22 cellular contexts compared by ENCODE assay signal in the genomic region with DNA sequence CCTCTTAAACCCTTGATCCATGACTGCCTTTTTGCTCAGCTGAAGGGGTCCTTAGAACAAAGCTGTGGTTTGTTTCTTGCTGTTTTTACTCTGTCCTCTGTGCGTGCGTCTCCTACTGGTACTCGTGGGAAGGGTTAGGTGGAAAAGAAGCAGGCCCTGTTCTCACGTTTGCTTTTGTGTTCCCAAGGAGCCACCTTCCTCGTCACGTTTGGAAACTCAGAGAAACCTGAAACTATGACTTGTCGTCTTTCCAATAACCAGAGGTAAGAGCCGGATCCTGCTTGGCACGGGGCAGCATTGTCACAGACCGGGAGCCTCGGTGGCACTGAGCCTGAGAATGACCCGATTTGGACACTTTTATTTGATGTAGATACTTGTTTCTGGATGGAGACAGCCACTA.
DNase-seq lines count a peak whose midpoint lies in the region; ATAC-seq lines count a peak whose summit lies in the region.
"Had no signal": no experiment of that assay in that cellular context is flagged by ENCODE, and none has a peak within 500 bp of the region (broad histone marks: within the 10 kb centered on the region; RNA-seq: fewer than 3 reads in every experiment).

No MANE protein-coding gene starts in this region.

- no peak overlapping the region for H3K4me3 ChIP-seq in SK-N-MC
- H3K4me3 ChIP-seq: colonic mucosa, right lobe of liver had no signal

- H3K9me3 ChIP-seq in SK-N-MC (ENCODE audit: low read depth, low read length) = no peaks in the 10 kb centered on the region
- H3K9me3 ChIP-seq: colonic mucosa, right lobe of liver had no signal

- DNase-seq in NCI-H2029 (lab: John Stamatoyannopoulos, UW) = peak; percentile 11
- DNase-seq in SK-N-MC (ENCODE audit: low read depth, low spot score) = no peak
- peak; percentile 38 for DNase-seq in superior temporal gyrus (ENCODE audit: extremely low spot score)
- DNase-seq in inferior parietal cortex (ENCODE audit: extremely low spot score) = no peak
- DNase-seq: activated CD4-positive, alpha-beta memory T cell treated with anti-CD3 and anti-CD28 coated beads, Interleukin-2, amount 10 ng/mL, durations not matched to agents 7 days and 5 days; activated naive CD4-positive, alpha-beta T cell treated with Interleukin-2 at 50 U/mL for 16 hours; activated T-cell treated with anti-CD3 and anti-CD28 coated beads, Interleukin-2, amount 50 U/mL, for 24 hours; AML-193; colonic mucosa; foreskin keratinocyte; HFFc6; left colon; MV-4-11; NCI-H526 treated with DMSO at 0.1 percent for 48 hours; nucleus accumbens; right lobe of liver; SHP77; trophoblast cell had no signal

- peaks cover 43% of the 10 kb centered on the region for H3K36me3 ChIP-seq in SK-N-MC (ENCODE audit: insufficient read depth, low read length)

- H3K27me3 ChIP-seq in layer of hippocampus (ENCODE audit: control insufficient read depth, insufficient read depth, low read length) = no peaks in the 10 kb centered on the region
- H3K27me3 ChIP-seq: colonic mucosa, foreskin keratinocyte, right lobe of liver had no signal

- no peak for ATAC-seq in GM21526 (IDR thresholded peaks at IDR 0.05; ENCODE audit: low FRiP score, unreplicated experiment)
- ATAC-seq in HG02678 (IDR thresholded peaks at IDR 0.05; ENCODE audit: unreplicated experiment) = no peak
- ATAC-seq: foreskin keratinocyte; left colon; right lobe of liver; stimulated activated memory B cell treated with anti-CD40 and anti-IgM and Interleukin-4, amounts not matched to agents 10 μg/mL and 1 μg/mL and 100 μg/mL, for 72 hours had no signal

- H3K27ac ChIP-seq in SK-N-MC (0 out of 2 replicates have a peak overlapping the region, but pooled peaks have one; percentile 19), layer of hippocampus (ENCODE audit: low read depth, low read length) (peak overlapping the region; percentile 31)
- H3K27ac ChIP-seq: colonic mucosa, foreskin keratinocyte, right lobe of liver had no signal

- no peak overlapping the region for H3K9ac ChIP-seq in SK-N-MC (ENCODE audit: insufficient read length)

Comparison
In these comparisons a context has a peak if more than half of its experiments do, and no peak if none do; other contexts are left out.
1. DNase-seq: peak in NCI-H2029 (single experiment) and superior temporal gyrus (single experiment); none in SK-N-MC (single experiment) and inferior parietal cortex (single experiment).